8 cellular contexts compared by ENCODE assay signal in the genomic region with DNA sequence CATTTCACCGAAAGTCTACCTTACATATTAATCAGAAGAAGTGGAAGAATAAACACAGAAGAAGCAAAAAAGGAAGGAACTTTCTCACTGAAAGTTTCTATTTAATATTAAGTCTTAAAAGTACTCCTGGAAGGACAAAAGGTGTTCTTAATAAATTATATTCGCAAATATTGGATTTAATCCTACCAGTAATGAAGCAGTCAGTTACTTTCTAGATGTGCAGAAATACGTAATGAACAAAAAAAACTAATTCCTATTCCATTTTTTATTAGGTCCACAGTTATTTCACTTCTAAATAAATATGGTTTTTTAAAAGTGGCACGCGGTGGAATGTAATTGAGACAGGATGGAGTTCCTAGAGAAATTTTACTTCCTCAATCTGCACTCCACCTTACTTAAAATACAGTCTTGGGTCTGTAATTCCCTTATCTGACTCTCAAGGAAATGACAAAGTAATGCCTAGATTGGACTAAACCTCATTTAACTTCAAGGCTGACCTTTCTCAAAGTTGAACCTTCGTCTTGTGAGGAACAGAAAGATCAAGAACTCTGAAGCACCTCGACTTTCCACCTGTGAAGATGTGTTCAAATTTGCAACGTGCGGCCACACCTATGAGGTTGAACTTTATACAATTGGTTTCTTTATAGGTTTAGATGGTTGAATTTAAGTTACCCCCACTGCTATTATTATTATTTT. TPM values are rescaled to one million over a fixed set of nuclear protein-coding genes. Genes with fewer than 3 reads are reported as not detected.
A peak's percentile ranks its signal among the peaks of the same experiment; 100 is the strongest.
DNase-seq lines count a peak whose midpoint lies in the region; ATAC-seq, FAIRE-seq and TF ChIP-seq lines count a peak whose summit lies in the region.

No MANE protein-coding gene starts in this region.

- peaks cover 33% of the 10 kb centered on the region for H3K4me1 Mint-ChIP-seq in HFFc6 (ENCODE audit: low read depth)
- H3K4me1 Mint-ChIP-seq in T-cell: peaks cover 40 to 49% (median 43%) of the 10 kb centered on the region in 3 donors

- CTCF ChIA-PET in T-cell (lab: Charles Lee): no interaction called here

- no peaks in the 10 kb centered on the region for H3K9me3 Mint-ChIP-seq in HFFc6
- no peaks in the 10 kb centered on the region for H3K9me3 Mint-ChIP-seq in T-cell

- H3K4me3 Mint-ChIP-seq in HFFc6: peak overlapping the region; percentile 91
- H3K4me3 Mint-ChIP-seq in T-cell: peak overlapping the region; percentile 69 to 78 (median 70)

- ATAC-seq in T-cell (replicated peaks in 1 of 4) (no peak), sciatic nerve (no peak)

- DNase-seq in HFFc6: no peak
- no peak for DNase-seq in T-cell
- DNase-seq in fibroblast of villous mesenchyme (ENCODE audit: low read depth): no peak
- DNase-seq in HTR-8/SVneo (ENCODE audit: insufficient read length, low spot score): no peak
- no peak for DNase-seq in Ammon's horn (ENCODE audit: low spot score)
- no peak for DNase-seq in UCSD-AML1 (lab: John Stamatoyannopoulos, UW; ENCODE audit: unreplicated experiment)
- DNase-seq in sciatic nerve (ENCODE audit: low spot score): no peak

- POLR2A ChIA-PET in T-cell (lab: Charles Lee): no interaction called here

- no peak for FAIRE-seq in HTR-8/SVneo (lab: Jason Lieb, UNC)

- H3K4me3 ChIP-seq in fibroblast of villous mesenchyme (ENCODE audit: low read depth, low read length) (peak overlapping the region; percentile 67), skin epidermis (peak overlapping the region; percentile 55 to 87 (median 80))

- intact Hi-C loops in sciatic nerve (cut with DNase I): loop anchor here (10.0 kb wide), 1 partner anchor 63 kb away; no protein-coding TSS in a partner anchor

- H3K27ac Mint-ChIP-seq in HFFc6 (peak overlapping the region; percentile 95), T-cell (peak overlapping the region; percentile 69 to 81)

- peaks cover 49% of the 10 kb centered on the region for H3K36me3 Mint-ChIP-seq in HFFc6 (ENCODE audit: low read depth)
- H3K36me3 Mint-ChIP-seq in T-cell: peaks cover 8% of the 10 kb centered on the region

- no peak for TF ChIP-seq CTCF in HFFc6 (IDR thresholded peaks at IDR 0.05)
- TF ChIP-seq CTCF in fibroblast of villous mesenchyme (IDR thresholded peaks at IDR 0.05; ENCODE audit: insufficient read depth, low read depth, low read length): no peak

- H3K27me3 Mint-ChIP-seq in HFFc6 (ENCODE audit: insufficient read depth) (no peaks in the 10 kb centered on the region), T-cell (no peaks in the 10 kb centered on the region)

- peak overlapping the region; percentile 83 to 99 (median 97) for H3K27ac ChIP-seq in skin epidermis

RNA-seq across cellular contexts. Expression of gene TRAM2, which starts 1.1 kb away (rescaled TPM):
- total RNA-seq in HFFc6 (2021; fragmentation: NEBNext Ultra II Directional; extraction: Animal tissue kit (Norgen Biotek cat#: 25700)): 100 to 1,000 TPM; 191 to 235 (median 215) TPM
- 10 to 100 TPM in 1 of 5 donors, 1 to 10 TPM in 4; 8.8 to 12.1 (median 9.3) TPM for total RNA-seq in T-cell
- 159 and 196 TPM in 2 replicates for total RNA-seq in fibroblast of villous mesenchyme
- 18.6 TPM for total RNA-seq in sciatic nerve
